Comparison of ENCODE assay signal across 1 cellular context in the genomic region with DNA sequence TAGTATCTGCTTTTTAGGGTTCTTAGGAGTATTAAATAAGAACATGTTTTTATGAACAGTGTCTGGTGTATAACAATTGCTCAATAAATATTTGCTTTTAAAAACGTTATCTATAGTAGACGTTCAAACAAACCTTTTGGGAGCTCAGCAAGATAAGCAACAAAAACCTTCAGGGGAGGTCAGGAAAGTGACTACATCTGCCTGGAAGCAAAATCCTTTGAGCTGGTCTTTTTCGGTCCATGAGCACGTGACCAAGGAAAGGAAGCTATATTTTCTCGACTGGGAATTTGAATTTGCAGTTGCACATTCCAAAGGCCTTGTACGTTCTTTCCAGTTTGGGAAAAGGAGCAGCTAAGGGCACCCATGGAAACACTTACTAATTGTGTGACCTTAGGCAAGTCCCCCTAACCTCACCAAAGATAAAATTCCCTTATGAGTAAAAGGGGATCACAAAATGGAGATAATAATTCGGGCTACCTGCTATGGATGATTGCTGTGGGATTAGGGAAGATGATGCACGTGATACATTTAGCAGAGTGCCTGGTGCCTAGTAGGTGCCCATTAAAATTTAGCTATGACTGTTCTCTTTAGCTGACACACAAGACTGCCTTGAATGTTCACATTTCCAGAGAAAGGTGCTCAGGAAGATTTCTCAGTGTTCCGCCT.
TF ChIP-seq lines count a peak whose summit lies in the region.

No MANE protein-coding gene starts in this region.

TF ChIP-seq in H1, 55 proteins besides CTCF, POLR2A, EP300 and RAD21 (continued from another document):
- no peak for TF ChIP-seq RNF2 (IDR thresholded peaks at IDR 0.05; ENCODE audit: borderline replicate concordance, low read depth, low read length, missing control alignments, poor library complexity, severe bottlenecking)
- TF ChIP-seq RXRA (IDR thresholded peaks at IDR 0.05; ENCODE audit: insufficient read depth, low read depth, low read length), result no peak
- TF ChIP-seq CHD2 (IDR thresholded peaks at IDR 0.05; ENCODE audit: low read length), result no peak
- TF ChIP-seq TCF12 (IDR thresholded peaks at IDR 0.05; ENCODE audit: low read depth, low read length), result no peak
- TF ChIP-seq, protein P1, sequence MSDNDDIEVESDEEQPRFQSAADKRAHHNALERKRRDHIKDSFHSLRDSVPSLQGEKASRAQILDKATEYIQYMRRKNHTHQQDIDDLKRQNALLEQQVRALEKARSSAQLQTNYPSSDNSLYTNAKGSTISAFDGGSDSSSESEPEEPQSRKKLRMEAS (IDR thresholded peaks at IDR 0.05), result no peak
